ENCODE assay signal across 2 cellular contexts in the genomic region with DNA sequence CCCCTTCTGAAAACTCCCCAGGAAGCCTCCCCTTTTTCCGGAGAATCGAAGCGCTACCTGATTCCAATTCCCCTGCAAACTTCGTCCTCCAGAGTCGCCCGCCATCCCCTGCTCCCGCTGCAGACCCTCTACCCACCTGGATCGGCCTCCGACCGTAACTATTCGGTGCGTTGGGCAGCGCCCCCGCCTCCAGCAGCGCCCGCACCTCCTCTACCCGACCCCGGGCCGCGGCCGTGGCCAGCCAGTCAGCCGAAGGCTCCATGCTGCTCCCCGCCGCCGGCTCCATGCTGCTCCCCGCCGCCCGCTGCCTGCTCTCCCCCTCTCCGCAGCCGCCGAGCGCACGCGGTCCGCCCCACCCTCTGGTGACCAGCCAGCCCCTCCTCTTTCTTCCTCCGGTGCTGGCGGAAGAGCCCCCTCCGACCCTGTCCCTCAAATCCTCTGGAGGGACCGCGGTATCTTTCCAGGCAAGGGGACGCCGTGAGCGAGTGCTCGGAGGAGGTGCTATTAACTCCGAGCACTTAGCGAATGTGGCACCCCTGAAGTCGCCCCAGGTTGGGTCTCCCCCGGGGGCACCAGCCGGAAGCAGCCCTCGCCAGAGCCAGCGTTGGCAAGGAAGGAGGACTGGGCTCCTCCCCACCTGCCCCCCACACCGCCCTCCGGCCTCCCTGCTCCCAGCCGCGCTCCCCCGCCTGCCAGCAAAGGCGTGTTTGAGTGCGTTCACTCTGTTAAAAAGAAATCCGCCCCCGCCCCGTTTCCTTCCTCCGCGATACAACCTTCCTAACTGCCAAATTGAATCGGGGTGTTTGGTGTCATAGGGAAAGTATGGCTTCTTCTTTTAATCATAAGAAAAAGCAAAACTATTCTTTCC.
A peak's percentile ranks its signal among the peaks of the same experiment; 100 is the strongest.
TF ChIP-seq lines count a peak whose summit lies in the region.

No MANE protein-coding gene starts in this region.

TF ChIP-seq in GM23338, 12 proteins besides CTCF, POLR2A, EP300 and RAD21:
- TF ChIP-seq, protein P1, sequence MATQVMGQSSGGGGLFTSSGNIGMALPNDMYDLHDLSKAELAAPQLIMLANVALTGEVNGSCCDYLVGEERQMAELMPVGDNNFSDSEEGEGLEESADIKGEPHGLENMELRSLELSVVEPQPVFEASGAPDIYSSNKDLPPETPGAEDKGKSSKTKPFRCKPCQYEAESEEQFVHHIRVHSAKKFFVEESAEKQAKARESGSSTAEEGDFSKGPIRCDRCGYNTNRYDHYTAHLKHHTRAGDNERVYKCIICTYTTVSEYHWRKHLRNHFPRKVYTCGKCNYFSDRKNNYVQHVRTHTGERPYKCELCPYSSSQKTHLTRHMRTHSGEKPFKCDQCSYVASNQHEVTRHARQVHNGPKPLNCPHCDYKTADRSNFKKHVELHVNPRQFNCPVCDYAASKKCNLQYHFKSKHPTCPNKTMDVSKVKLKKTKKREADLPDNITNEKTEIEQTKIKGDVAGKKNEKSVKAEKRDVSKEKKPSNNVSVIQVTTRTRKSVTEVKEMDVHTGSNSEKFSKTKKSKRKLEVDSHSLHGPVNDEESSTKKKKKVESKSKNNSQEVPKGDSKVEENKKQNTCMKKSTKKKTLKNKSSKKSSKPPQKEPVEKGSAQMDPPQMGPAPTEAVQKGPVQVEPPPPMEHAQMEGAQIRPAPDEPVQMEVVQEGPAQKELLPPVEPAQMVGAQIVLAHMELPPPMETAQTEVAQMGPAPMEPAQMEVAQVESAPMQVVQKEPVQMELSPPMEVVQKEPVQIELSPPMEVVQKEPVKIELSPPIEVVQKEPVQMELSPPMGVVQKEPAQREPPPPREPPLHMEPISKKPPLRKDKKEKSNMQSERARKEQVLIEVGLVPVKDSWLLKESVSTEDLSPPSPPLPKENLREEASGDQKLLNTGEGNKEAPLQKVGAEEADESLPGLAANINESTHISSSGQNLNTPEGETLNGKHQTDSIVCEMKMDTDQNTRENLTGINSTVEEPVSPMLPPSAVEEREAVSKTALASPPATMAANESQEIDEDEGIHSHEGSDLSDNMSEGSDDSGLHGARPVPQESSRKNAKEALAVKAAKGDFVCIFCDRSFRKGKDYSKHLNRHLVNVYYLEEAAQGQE (IDR thresholded peaks at IDR 0.05; ENCODE audit: unreplicated experiment): no peak
- TF ChIP-seq, protein P2, sequence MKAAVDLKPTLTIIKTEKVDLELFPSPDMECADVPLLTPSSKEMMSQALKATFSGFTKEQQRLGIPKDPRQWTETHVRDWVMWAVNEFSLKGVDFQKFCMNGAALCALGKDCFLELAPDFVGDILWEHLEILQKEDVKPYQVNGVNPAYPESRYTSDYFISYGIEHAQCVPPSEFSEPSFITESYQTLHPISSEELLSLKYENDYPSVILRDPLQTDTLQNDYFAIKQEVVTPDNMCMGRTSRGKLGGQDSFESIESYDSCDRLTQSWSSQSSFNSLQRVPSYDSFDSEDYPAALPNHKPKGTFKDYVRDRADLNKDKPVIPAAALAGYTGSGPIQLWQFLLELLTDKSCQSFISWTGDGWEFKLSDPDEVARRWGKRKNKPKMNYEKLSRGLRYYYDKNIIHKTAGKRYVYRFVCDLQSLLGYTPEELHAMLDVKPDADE (IDR thresholded peaks at IDR 0.05): 0 out of 2 replicates have a peak, but pooled peaks have one; percentile 18
- TF ChIP-seq EZH2phosphoT487 (IDR thresholded peaks at IDR 0.05; ENCODE audit: unreplicated experiment) (peak; percentile 30), POLR2AphosphoS5 (IDR thresholded peaks at IDR 0.05; ENCODE audit: low read depth) (peak; percentile 44; the same call in 1 of the 2 replicates)

TF ChIP-seq in WTC11, 78 proteins besides CTCF, POLR2A, EP300 and RAD21 (continued from another document and continues in another):
- TF ChIP-seq, protein P3, sequence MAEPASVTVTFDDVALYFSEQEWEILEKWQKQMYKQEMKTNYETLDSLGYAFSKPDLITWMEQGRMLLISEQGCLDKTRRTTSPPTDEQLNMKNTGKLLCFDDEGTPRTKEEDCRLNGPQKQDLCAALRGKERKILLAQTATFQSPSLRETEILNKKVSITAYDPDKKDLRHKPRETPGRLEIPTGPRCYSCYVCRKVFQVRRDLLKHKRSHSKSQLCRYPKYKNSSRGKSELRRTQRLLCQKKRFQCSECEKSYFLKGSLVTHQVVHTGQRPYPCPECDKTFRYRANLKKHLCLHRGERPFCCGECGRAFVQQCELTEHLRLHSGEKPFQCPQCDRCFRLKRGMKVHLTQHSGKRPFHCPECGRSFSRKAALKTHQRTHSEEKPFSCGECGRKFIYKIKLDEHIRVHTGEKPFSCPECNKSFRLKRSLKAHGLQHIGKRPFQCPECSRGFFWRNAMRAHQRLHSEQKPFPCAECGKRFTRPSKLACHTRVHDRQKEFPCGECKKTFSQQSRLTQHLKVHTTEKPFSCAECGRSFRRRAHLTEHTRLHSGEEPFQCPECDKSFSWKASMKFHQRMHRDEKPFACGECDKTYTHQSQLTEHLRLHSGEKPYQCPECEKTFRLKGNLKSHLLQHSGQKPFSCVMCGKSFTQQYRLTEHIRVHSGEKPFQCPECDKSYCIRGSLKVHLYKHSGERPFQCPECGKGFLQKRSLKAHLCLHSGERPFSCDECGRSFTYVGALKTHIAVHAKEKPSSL (CRISPR knock-in tag; conservative IDR thresholded peaks at IDR 0.05): no peak
- TF ChIP-seq, protein P4, sequence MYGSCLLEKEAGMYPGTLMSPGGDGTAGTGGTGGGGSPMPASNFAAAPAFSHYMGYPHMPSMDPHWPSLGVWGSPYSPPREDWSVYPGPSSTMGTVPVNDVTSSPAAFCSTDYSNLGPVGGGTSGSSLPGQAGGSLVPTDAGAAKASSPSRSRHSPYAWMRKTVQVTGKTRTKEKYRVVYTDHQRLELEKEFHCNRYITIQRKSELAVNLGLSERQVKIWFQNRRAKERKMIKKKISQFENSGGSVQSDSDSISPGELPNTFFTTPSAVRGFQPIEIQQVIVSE (CRISPR knock-in tag; IDR thresholded peaks at IDR 0.05; ENCODE audit: borderline replicate concordance): no peak
- TF ChIP-seq ZNF219 (CRISPR knock-in tag; IDR thresholded peaks at IDR 0.05; ENCODE audit: borderline replicate concordance): peak; percentile 50; the same call in 1 of the 2 replicates
- TF ChIP-seq, protein P5, sequence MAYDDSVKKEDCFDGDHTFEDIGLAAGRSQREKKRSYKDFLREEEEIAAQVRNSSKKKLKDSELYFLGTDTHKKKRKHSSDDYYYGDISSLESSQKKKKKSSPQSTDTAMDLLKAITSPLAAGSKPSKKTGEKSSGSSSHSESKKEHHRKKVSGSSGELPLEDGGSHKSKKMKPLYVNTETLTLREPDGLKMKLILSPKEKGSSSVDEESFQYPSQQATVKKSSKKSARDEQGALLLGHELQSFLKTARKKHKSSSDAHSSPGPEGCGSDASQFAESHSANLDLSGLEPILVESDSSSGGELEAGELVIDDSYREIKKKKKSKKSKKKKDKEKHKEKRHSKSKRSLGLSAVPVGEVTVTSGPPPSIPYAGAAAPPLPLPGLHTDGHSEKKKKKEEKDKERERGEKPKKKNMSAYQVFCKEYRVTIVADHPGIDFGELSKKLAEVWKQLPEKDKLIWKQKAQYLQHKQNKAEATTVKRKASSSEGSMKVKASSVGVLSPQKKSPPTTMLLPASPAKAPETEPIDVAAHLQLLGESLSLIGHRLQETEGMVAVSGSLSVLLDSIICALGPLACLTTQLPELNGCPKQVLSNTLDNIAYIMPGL (CRISPR knock-in tag; IDR thresholded peaks at IDR 0.05): no peak
- no peak for TF ChIP-seq SOX15 (CRISPR knock-in tag; IDR thresholded peaks at IDR 0.05)
- TF ChIP-seq MXD4 (CRISPR knock-in tag; IDR thresholded peaks at IDR 0.05; ENCODE audit: borderline replicate concordance): no peak
- TF ChIP-seq, protein P6, sequence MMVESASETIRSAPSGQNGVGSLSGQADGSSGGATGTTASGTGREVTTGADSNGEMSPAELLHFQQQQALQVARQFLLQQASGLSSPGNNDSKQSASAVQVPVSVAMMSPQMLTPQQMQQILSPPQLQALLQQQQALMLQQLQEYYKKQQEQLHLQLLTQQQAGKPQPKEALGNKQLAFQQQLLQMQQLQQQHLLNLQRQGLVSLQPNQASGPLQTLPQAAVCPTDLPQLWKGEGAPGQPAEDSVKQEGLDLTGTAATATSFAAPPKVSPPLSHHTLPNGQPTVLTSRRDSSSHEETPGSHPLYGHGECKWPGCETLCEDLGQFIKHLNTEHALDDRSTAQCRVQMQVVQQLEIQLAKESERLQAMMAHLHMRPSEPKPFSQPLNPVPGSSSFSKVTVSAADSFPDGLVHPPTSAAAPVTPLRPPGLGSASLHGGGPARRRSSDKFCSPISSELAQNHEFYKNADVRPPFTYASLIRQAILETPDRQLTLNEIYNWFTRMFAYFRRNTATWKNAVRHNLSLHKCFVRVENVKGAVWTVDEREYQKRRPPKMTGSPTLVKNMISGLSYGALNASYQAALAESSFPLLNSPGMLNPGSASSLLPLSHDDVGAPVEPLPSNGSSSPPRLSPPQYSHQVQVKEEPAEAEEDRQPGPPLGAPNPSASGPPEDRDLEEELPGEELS (CRISPR knock-in tag; IDR thresholded peaks at IDR 0.05): peak; percentile 16; the same call in 1 of the 2 replicates
- TF ChIP-seq ZNF263 (CRISPR knock-in tag; IDR thresholded peaks at IDR 0.05; ENCODE audit: low read depth): no peak
- TF ChIP-seq, protein P7, sequence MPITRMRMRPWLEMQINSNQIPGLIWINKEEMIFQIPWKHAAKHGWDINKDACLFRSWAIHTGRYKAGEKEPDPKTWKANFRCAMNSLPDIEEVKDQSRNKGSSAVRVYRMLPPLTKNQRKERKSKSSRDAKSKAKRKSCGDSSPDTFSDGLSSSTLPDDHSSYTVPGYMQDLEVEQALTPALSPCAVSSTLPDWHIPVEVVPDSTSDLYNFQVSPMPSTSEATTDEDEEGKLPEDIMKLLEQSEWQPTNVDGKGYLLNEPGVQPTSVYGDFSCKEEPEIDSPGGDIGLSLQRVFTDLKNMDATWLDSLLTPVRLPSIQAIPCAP (CRISPR knock-in tag; IDR thresholded peaks at IDR 0.05): no peak
- TF ChIP-seq, protein P8, sequence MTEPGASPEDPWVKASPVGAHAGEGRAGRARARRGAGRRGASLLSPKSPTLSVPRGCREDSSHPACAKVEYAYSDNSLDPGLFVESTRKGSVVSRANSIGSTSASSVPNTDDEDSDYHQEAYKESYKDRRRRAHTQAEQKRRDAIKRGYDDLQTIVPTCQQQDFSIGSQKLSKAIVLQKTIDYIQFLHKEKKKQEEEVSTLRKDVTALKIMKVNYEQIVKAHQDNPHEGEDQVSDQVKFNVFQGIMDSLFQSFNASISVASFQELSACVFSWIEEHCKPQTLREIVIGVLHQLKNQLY (CRISPR knock-in tag; IDR thresholded peaks at IDR 0.05): no peak
- TF ChIP-seq JAZF1 (CRISPR knock-in tag; IDR thresholded peaks at IDR 0.05): no peak
- TF ChIP-seq, protein P9, sequence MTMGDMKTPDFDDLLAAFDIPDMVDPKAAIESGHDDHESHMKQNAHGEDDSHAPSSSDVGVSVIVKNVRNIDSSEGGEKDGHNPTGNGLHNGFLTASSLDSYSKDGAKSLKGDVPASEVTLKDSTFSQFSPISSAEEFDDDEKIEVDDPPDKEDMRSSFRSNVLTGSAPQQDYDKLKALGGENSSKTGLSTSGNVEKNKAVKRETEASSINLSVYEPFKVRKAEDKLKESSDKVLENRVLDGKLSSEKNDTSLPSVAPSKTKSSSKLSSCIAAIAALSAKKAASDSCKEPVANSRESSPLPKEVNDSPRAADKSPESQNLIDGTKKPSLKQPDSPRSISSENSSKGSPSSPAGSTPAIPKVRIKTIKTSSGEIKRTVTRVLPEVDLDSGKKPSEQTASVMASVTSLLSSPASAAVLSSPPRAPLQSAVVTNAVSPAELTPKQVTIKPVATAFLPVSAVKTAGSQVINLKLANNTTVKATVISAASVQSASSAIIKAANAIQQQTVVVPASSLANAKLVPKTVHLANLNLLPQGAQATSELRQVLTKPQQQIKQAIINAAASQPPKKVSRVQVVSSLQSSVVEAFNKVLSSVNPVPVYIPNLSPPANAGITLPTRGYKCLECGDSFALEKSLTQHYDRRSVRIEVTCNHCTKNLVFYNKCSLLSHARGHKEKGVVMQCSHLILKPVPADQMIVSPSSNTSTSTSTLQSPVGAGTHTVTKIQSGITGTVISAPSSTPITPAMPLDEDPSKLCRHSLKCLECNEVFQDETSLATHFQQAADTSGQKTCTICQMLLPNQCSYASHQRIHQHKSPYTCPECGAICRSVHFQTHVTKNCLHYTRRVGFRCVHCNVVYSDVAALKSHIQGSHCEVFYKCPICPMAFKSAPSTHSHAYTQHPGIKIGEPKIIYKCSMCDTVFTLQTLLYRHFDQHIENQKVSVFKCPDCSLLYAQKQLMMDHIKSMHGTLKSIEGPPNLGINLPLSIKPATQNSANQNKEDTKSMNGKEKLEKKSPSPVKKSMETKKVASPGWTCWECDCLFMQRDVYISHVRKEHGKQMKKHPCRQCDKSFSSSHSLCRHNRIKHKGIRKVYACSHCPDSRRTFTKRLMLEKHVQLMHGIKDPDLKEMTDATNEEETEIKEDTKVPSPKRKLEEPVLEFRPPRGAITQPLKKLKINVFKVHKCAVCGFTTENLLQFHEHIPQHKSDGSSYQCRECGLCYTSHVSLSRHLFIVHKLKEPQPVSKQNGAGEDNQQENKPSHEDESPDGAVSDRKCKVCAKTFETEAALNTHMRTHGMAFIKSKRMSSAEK (CRISPR knock-in tag; IDR thresholded peaks at IDR 0.05; ENCODE audit: borderline replicate concordance): no peak
- no peak for TF ChIP-seq CBFB (CRISPR knock-in tag; IDR thresholded peaks at IDR 0.05; ENCODE audit: low read depth)
- TF ChIP-seq ZNF416 (CRISPR knock-in tag; IDR thresholded peaks at IDR 0.05): no peak
- peak; percentile 77 for TF ChIP-seq SP1 (CRISPR knock-in tag; conservative IDR thresholded peaks at IDR 0.05)
- TF ChIP-seq, protein P10, sequence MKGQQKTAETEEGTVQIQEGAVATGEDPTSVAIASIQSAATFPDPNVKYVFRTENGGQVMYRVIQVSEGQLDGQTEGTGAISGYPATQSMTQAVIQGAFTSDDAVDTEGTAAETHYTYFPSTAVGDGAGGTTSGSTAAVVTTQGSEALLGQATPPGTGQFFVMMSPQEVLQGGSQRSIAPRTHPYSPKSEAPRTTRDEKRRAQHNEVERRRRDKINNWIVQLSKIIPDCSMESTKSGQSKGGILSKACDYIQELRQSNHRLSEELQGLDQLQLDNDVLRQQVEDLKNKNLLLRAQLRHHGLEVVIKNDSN (CRISPR knock-in tag; IDR thresholded peaks at IDR 0.05): peak; percentile 33; the same call in 1 of the 2 replicates
- TF ChIP-seq FOXK1 (CRISPR knock-in tag; IDR thresholded peaks at IDR 0.05): peak; percentile 47; the same call in 1 of the 2 replicates
- 0 out of 2 replicates have a peak, but pooled peaks have one; percentile 55 for TF ChIP-seq NFE2L1 (CRISPR knock-in tag; IDR thresholded peaks at IDR 0.05)
- no peak for TF ChIP-seq NR1H2 (CRISPR knock-in tag; IDR thresholded peaks at IDR 0.05)
- TF ChIP-seq ZBTB21 (CRISPR knock-in tag; IDR thresholded peaks at IDR 0.05; ENCODE audit: borderline replicate concordance): no peak
- TF ChIP-seq, protein P11, sequence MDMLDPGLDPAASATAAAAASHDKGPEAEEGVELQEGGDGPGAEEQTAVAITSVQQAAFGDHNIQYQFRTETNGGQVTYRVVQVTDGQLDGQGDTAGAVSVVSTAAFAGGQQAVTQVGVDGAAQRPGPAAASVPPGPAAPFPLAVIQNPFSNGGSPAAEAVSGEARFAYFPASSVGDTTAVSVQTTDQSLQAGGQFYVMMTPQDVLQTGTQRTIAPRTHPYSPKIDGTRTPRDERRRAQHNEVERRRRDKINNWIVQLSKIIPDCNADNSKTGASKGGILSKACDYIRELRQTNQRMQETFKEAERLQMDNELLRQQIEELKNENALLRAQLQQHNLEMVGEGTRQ (CRISPR knock-in tag; IDR thresholded peaks at IDR 0.05): peak; percentile 34; the same call in 1 of the 2 replicates
- TF ChIP-seq, protein P12, sequence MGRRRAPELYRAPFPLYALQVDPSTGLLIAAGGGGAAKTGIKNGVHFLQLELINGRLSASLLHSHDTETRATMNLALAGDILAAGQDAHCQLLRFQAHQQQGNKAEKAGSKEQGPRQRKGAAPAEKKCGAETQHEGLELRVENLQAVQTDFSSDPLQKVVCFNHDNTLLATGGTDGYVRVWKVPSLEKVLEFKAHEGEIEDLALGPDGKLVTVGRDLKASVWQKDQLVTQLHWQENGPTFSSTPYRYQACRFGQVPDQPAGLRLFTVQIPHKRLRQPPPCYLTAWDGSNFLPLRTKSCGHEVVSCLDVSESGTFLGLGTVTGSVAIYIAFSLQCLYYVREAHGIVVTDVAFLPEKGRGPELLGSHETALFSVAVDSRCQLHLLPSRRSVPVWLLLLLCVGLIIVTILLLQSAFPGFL (CRISPR knock-in tag; IDR thresholded peaks at IDR 0.05; ENCODE audit: borderline replicate concordance): no peak
- TF ChIP-seq TP53 (CRISPR knock-in tag; IDR thresholded peaks at IDR 0.05): no peak
